Comparison of ENCODE assay signal across 8 cellular contexts in the genomic region with DNA sequence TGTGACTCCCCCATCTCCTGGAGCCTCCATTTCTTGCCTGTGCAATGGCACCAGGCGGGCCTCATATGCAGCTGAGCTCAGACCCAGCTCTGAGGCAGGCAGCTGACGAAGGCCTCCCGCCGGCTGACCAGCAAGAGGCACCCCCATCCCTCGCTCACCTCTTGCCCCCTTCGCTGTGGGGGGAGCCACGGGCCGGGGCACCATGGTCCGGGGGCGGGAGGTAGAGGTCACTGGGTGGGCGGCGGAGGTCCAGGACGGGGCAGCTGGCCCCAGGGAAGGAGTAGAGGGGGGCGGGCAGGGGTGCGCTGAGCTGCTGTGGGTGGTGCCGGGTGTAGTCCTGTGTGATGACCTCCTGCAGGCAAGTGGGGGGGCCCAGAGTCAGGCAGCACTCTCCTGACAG. TPM values are rescaled to one million over a fixed set of nuclear protein-coding genes. Genes with fewer than 3 reads are reported as not detected.
"Had no signal": no experiment of that assay in that cellular context is flagged by ENCODE, and none has a peak within 500 bp of the region (broad histone marks: within the 10 kb centered on the region; RNA-seq: fewer than 3 reads in every experiment).

No MANE protein-coding gene starts in this region.

- H3K4me3 ChIP-seq: GM23338, K562 had no signal

- H3K27ac Mint-ChIP-seq: GM23338 had no signal

- FAIRE-seq: H1, H54, K562 had no signal

- H2AFZ ChIP-seq: GM23338 had no signal

- ATAC-seq: K562 had no signal

- DNase-seq: H9, HCEC 1CT, IMR-90 had no signal

- H3K9me3 Mint-ChIP-seq: GM23338, H9 had no signal

- H3K4me2 ChIP-seq: GM23338 had no signal

- H3K4me3 Mint-ChIP-seq: GM23338, H9 had no signal

- H3K4me1 Mint-ChIP-seq: GM23338, H9 had no signal

RNA-seq across cellular contexts. Expression of gene RFLNA, which starts 39.4 kb away (rescaled TPM):
- total RNA-seq: HT-29, IMR-90, K562 had no signal
- polyA plus RNA-seq: IMR-90, K562 had no signal
